Comparison of ENCODE assay signal across 8 cellular contexts in the genomic region with DNA sequence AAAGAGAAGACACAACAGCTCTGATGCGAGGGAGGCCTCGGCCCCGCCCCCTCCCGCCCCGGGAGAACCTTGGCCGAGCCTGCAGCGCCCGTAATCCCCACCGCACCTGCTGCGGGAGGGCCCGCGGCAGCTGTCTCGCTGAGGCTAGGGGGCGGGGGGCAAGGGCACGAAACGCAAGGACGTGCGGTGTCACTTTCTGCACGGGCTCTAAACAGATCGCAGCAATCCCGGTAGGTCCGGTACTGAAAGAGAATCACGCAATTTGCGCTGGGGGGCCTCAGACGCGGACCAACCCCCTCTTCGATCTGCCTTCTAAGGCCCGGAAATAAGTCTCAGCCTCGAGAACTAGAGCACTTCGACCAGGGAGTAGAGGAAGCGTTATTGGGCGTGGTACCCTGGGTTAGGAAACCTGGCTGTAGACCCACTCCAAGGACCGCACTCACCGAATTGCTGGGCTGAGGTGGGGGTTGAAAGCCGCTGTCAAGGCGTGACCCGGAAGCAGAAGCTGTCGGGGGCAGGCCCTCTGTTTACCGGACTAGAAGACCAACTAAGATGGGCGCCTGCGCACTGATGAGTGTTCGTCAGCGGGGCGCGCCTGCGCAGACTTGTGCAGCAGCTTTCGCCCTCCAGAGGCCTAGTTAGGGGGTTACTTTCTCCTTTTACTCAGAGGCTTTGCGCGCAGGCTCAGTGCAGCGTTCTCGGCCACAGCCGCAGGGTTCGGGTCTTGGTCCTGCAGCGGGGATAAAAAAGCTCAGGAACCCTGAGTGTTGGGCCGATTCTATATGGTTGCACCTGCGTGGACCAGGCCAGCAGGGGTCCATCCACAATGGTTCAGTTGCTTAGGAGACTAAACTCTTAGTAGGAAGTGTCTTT. TPM values are rescaled to one million over a fixed set of nuclear protein-coding genes. Genes with fewer than 3 reads are reported as not detected.
DNase-seq lines count a peak whose midpoint lies in the region; ATAC-seq, FAIRE-seq and TF ChIP-seq lines count a peak whose summit lies in the region.

TSS of gene ASB8 (minus strand) at position 500 of the 873 bp plus-strand sequence. CDS start 4,019 bp downstream, outside the sequence.

- H3K36me3 Mint-ChIP-seq in CD4-positive, alpha-beta memory T cell, result peaks cover 10 to 21% of the 10 kb centered on the region in 2 donors

- H3K4me1 ChIP-seq in CD4-positive, alpha-beta memory T cell (ENCODE audit: insufficient read depth, low read length), result peaks cover 23% of the 10 kb centered on the region
- H3K4me1 ChIP-seq in HepG2 (ENCODE audit: insufficient read depth, low read length), result peaks cover 13% of the 10 kb centered on the region

- no peaks in the 10 kb centered on the region for H4K20me1 ChIP-seq in HepG2 (ENCODE audit: insufficient read depth, low read length)

- no peaks in the 10 kb centered on the region for H3K9me3 ChIP-seq in CD4-positive, alpha-beta memory T cell (ENCODE audit: control insufficient read depth in 1 of 2, low read length in 2 of 2)
- no peaks in the 10 kb centered on the region for H3K9me3 ChIP-seq in HepG2 (ENCODE audit: low read length)

- H3K9ac ChIP-seq in HepG2 (ENCODE audit: insufficient read depth, low read depth, low read length), result peak within 1 kb of the TSS; percentile 76

- TF ChIP-seq EP300 in HepG2 (IDR thresholded peaks at IDR 0.05; ENCODE audit: low read depth in 2 of 2, low read length in 2 of 2), result no peak
- no peak; the same call in 1 of the 2 replicates for TF ChIP-seq EP300 in HepG2 (CRISPR knock-in tag; IDR thresholded peaks at IDR 0.05; ENCODE audit: borderline replicate concordance)

- ATAC-seq in GM19438 (IDR thresholded peaks at IDR 0.05; ENCODE audit: low read depth, unreplicated experiment) (peak; percentile 96), HG03575 (IDR thresholded peaks at IDR 0.05; ENCODE audit: extremely low read depth, insufficient number of reproducible peaks, low FRiP score, unreplicated experiment) (peak; percentile 72), HepG2 (peak; percentile 96)

- H3K4me3 ChIP-seq in CD4-positive, alpha-beta memory T cell (ENCODE audit: low read length in 2 of 2), result peak within 1 kb of the TSS; percentile 76 to 84
- peak within 1 kb of the TSS; percentile 85 to 99 (median 89) for H3K4me3 ChIP-seq in HepG2 (replicated peaks in 1 of 3; ENCODE audit: insufficient read depth in 1 of 3, low read depth in 2 of 3, low read length in 3 of 3)

- peak; percentile 77 for TF ChIP-seq CTCF in HepG2 (CRISPR knock-in tag; IDR thresholded peaks at IDR 0.05)

- H2AFZ ChIP-seq in HepG2 (ENCODE audit: low read length), result peak within 1 kb of the TSS; percentile 86

- peak within 1 kb of the TSS; percentile 94 to 98 (median 97) for H3K4me3 Mint-ChIP-seq in CD4-positive, alpha-beta memory T cell

- intact Hi-C loops in CD4-positive, alpha-beta memory T cell (cut with micrococcal nuclease), result loop anchor here (1.0 to 2.0 kb wide), 5 partner anchors 26 to 450 kb away; partner anchors contain the start of genes CCDC184, RPAP3, SENP1 and TMEM106C
- intact Hi-C loops in HepG2 (cut with micrococcal nuclease; ENCODE audit: unreplicated experiment), result loop anchor here (1.0 kb wide), 1 partner anchor 52 kb away; no protein-coding TSS in a partner anchor

- H3K27ac ChIP-seq in CD4-positive, alpha-beta memory T cell (ENCODE audit: low read depth, low read length), result peak within 1 kb of the TSS; percentile 81
- peak within 1 kb of the TSS; percentile 67 for H3K27ac ChIP-seq in HepG2 (ENCODE audit: extremely low read length, insufficient read depth, low read length)

- POLR2A ChIA-PET in CD4-positive, alpha-beta memory T cell (lab: Charles Lee; ENCODE audit: partially characterized antibody), result interaction anchor here (0.5 to 5.0 kb wide), 18 partner anchors 11 to 1943 kb away, joined by 3 to 90 read pairs (median 5); partner anchors contain the start of genes CCDC184, KANSL2, PFKM and RPAP3
- POLR2A ChIA-PET in HepG2 (lab: Yijun Ruan, JAX), result interaction anchor here (0.6 to 2.6 kb wide), 11 partner anchors 11 to 247 kb away, joined by 3 to 37 read pairs (median 3); partner anchors contain the start of gene SENP1

- H3K4me2 ChIP-seq in HepG2 (ENCODE audit: low read depth, low read length), result peak within 1 kb of the TSS; percentile 88

- H3K36me3 ChIP-seq in CD4-positive, alpha-beta memory T cell (ENCODE audit: insufficient read depth, low read length), result peaks cover 13% of the 10 kb centered on the region
- H3K36me3 ChIP-seq in HepG2 (replicated peaks in 1 of 2; ENCODE audit: control insufficient read depth in 1 of 2, insufficient read depth in 2 of 2, low read length in 2 of 2), result no peaks in the 10 kb centered on the region; a peak in 2 of 5 replicates

- no peaks in the 10 kb centered on the region for H3K27me3 ChIP-seq in CD4-positive, alpha-beta memory T cell (ENCODE audit: insufficient read depth, low read length)
- no peaks in the 10 kb centered on the region for H3K27me3 ChIP-seq in HepG2 (ENCODE audit: control insufficient read depth in 1 of 2, insufficient read depth in 2 of 2, low read length in 2 of 2)

- H3K79me2 ChIP-seq in HepG2 (ENCODE audit: insufficient read depth, low read length), result peaks cover 6% of the 10 kb centered on the region

- TF ChIP-seq RAD21 in HepG2 (CRISPR knock-in tag; IDR thresholded peaks at IDR 0.05), result peak; percentile 16; the same call in 1 of the 2 replicates

- peaks cover 0 to 2% (median 0%) of the 10 kb centered on the region in 8 donors for H3K9me3 Mint-ChIP-seq in CD4-positive, alpha-beta memory T cell

- BruUV-seq in HepG2 (replicated peaks; lab: Mats Ljungman, UMichigan), result no TSS peak

- peak; percentile 50 to 65 for TF ChIP-seq POLR2A in HepG2 (IDR thresholded peaks at IDR 0.05; ENCODE audit: insufficient read depth in 1 of 2, low read depth in 2 of 2, low read length in 2 of 2)

- no peaks in the 10 kb centered on the region for H3K27me3 Mint-ChIP-seq in CD4-positive, alpha-beta memory T cell

- peaks cover 16 to 49% (median 35%) of the 10 kb centered on the region in 4 donors for H3K4me1 Mint-ChIP-seq in CD4-positive, alpha-beta memory T cell

- under 1% methylated on average over 20 of the region's 56 CpGs for WGBS in HepG2 (ENCODE audit: low lambda C conversion rate)

- CTCF ChIA-PET in CD4-positive, alpha-beta memory T cell (lab: Charles Lee; ENCODE audit: partially characterized antibody), result interaction anchor here (0.8 to 4.8 kb wide), 22 partner anchors 8 to 461 kb away, joined by 3 to 42 read pairs (median 4); partner anchors contain the start of genes CCDC184, PFKM, SENP1 and TMEM106C
- CTCF ChIA-PET in HepG2 (lab: Yijun Ruan, JAX; ENCODE audit: low intra/inter-chr PET ratio, low total read pairs), result no interaction called here

- FAIRE-seq in HepG2 (lab: Jason Lieb, UNC), result peak; percentile 93

- peak within 1 kb of the TSS; percentile 96 to 99 (median 99) for H3K27ac Mint-ChIP-seq in CD4-positive, alpha-beta memory T cell

- peak; percentile 98 to 99 (median 98) for DNase-seq in CD4-positive, alpha-beta memory T cell
- peak; percentile 100 for DNase-seq in NCI-H82 (lab: John Stamatoyannopoulos, UW)
- DNase-seq in activated CD4-positive, alpha-beta T cell treated with anti-CD3 and anti-CD28 coated beads, Interleukin-2, amount 50 U/mL, for 48 hours, result peak; percentile 99
- DNase-seq in dermis microvascular lymphatic vessel endothelial cell (ENCODE audit: low read depth in 2 of 2), result peak; percentile 96 to 99
- peak; percentile 98 for DNase-seq in HepG2 (ENCODE audit: low spot score)
- peak; percentile 99 for DNase-seq in stimulated activated CD4-positive, alpha-beta T cell treated with anti-CD3 and anti-CD28 coated beads, Interleukin-4, amount 100 ng/mL, for 1 hour

- in situ Hi-C loops in HepG2 (cut with HindIII; ENCODE audit: extremely low pct_ligation_motif_present, low pct_unique_long_range_greater_than_20kb), result no loop called here

TF ChIP-seq in HepG2, 621 proteins besides CTCF, POLR2A, EP300 and RAD21 (continues in another document):
- TF ChIP-seq, protein P1, sequence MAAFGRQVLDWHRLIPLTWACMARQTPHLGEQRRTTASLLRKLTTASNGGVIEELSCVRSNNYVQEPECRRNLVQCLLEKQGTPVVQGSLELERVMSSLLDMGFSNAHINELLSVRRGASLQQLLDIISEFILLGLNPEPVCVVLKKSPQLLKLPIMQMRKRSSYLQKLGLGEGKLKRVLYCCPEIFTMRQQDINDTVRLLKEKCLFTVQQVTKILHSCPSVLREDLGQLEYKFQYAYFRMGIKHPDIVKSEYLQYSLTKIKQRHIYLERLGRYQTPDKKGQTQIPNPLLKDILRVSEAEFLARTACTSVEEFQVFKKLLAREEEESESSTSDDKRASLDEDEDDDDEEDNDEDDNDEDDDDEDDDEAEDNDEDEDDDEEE (CRISPR knock-in tag; IDR thresholded peaks at IDR 0.05), result 0 out of 2 replicates have a peak, but pooled peaks have one; percentile 27

RNA-seq across cellular contexts. Expression of gene ASB8, which starts in this region (rescaled TPM):
- 10 to 100 TPM; 61.0 to 64.6 TPM for total RNA-seq in CD4-positive, alpha-beta memory T cell
- 10 to 100 TPM; 63.1 to 64.1 TPM for polyA plus RNA-seq in CD4-positive, alpha-beta memory T cell
- total RNA-seq in dermis microvascular lymphatic vessel endothelial cell (14.0 and 15.6 TPM in 2 replicates), HepG2 (2016; rRNA removed; fragmentation: Illumina TruSeq; extraction: Trizol) (15.5 and 17.5 TPM in 2 replicates)
- 3.7 and 4.4 TPM in 2 replicates for total RNA-seq in HepG2 (2016; cell fraction: cytosol; rRNA removed; fragmentation: Illumina TruSeq; extraction: Trizol; ENCODE audit: low read depth)
- 14.4 and 19.5 TPM in 2 replicates for total RNA-seq in HepG2 (2016; cell fraction: insoluble cytoplasmic fraction; rRNA removed; fragmentation: Illumina TruSeq; extraction: Trizol)
- total RNA-seq in HepG2 (2016; cell fraction: membrane; rRNA removed; fragmentation: Illumina TruSeq; extraction: Trizol), result 12.2 and 12.3 TPM in 2 replicates
- 8.2 and 9.7 TPM in 2 replicates for total RNA-seq in HepG2 (2016; cell fraction: nucleus; rRNA removed; fragmentation: Illumina TruSeq; extraction: Trizol)
- 14.0 and 14.9 TPM in 2 replicates for polyA plus RNA-seq in HepG2 (2011; rRNA removed)
- polyA plus RNA-seq in HepG2 (2011; cell fraction: cytosol; rRNA removed), result 11.7 and 13.2 TPM in 2 replicates
- polyA plus RNA-seq in HepG2 (2011; cell fraction: nucleus; rRNA removed), result 10.4 and 13.2 TPM in 2 replicates
- polyA plus RNA-seq in HepG2 (2012), result 11.7 and 15.8 TPM in 2 replicates
- 2.4 and 2.6 TPM in 2 replicates for polyA plus RNA-seq in HepG2 (2016; cell fraction: cytosol; fragmentation: Illumina TruSeq; extraction: Trizol; ENCODE audit: low read depth)
- 17.1 and 20.4 TPM in 2 replicates for polyA plus RNA-seq in HepG2 (2016; cell fraction: insoluble cytoplasmic fraction; fragmentation: Illumina TruSeq; extraction: Trizol; ENCODE audit: low read depth)
- 5.8 and 6.7 TPM in 2 replicates for polyA plus RNA-seq in HepG2 (2016; cell fraction: membrane; fragmentation: Illumina TruSeq; extraction: Trizol; ENCODE audit: low read depth)
- 17.2 and 17.5 TPM in 2 replicates for polyA plus RNA-seq in HepG2 (2016; cell fraction: nucleus; fragmentation: Illumina TruSeq; extraction: Trizol; ENCODE audit: insufficient read depth, low read depth)
- 16.9 and 50.8 TPM in 2 replicates for polyA minus RNA-seq in HepG2 (2011; rRNA and poly(A)+ RNA removed; ENCODE audit: low replicate concordance)
- 13.0 and 14.5 TPM in 2 replicates for polyA minus RNA-seq in HepG2 (2011; cell fraction: cytosol; rRNA and poly(A)+ RNA removed)
- polyA minus RNA-seq in HepG2 (2011; cell fraction: nucleus; rRNA and poly(A)+ RNA removed), result 17.1 and 25.0 TPM in 2 replicates

Comparison
In these comparisons a context has a peak if more than half of its experiments do, and no peak if none do; other contexts are left out.
1. Peak in every context shown above with its lines: DNase-seq, ATAC-seq, H3K4me3 ChIP-seq and H3K27ac ChIP-seq.